21 cellular contexts compared by ENCODE assay signal in the genomic region with DNA sequence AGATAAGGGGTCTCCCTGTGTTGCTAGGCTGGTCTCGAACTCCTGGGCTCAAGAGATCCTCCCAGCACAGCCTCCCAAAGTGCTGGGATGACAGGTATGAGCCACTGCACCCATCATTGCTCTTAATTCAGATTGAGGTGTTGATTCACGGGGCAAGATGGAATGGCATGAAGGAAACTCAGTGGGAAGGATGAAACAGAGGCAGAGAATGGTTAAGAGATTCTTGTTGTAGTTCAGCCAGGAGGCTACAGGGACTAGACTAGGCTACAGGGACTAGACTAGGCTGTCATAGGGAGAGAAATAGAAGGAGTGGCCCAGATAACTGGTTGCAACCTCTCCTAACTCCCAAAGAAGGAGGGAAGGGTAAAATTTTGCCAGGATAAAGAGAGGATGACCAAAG. TPM values are rescaled to one million over a fixed set of nuclear protein-coding genes. Genes with fewer than 3 reads are reported as not detected.
"Had no signal": no experiment of that assay in that cellular context is flagged by ENCODE, and none has a peak within 500 bp of the region (broad histone marks: within the 10 kb centered on the region; RNA-seq: fewer than 3 reads in every experiment).

No MANE protein-coding gene starts in this region.

- H3K4me1 ChIP-seq: vagina had no signal

- DNase-seq: activated CD4-positive, alpha-beta T cell treated with anti-CD3 and anti-CD28 coated beads, Interleukin-2, amount 50 U/mL, for 48 hours; activated CD8-positive, alpha-beta memory T cell treated with anti-CD3 and anti-CD28 coated beads for 24 hours; effector CD8-positive, alpha-beta T cell; foreskin fibroblast; heart right ventricle; left ventricle myocardium superior; stimulated activated CD4-positive, alpha-beta T cell treated with anti-CD3 and anti-CD28 coated beads, Interleukin-12 subunit alpha, Interleukin-12 subunit beta, amount 100 ng/mL, for 4 hours; stimulated activated CD4-positive, alpha-beta T cell treated with anti-CD3 and anti-CD28 coated beads, Interleukin-4, amount 100 ng/mL, for 24 hours; stimulated activated naive CD8-positive, alpha-beta T cell treated with anti-CD3 and anti-CD28 coated beads, Interleukin-15, amount 100 ng/mL, for 72 hours; substantia nigra; T-helper 2 cell; upper lobe of left lung had no signal

- H3K9me3 Mint-ChIP-seq: nephron; stimulated activated memory B cell treated with anti-CD40 and anti-IgM and Interleukin-4, amounts not matched to agents 10 μg/mL and 1 μg/mL and 100 μg/mL, for 72 hours; stimulated activated naive CD8-positive, alpha-beta T cell treated with anti-CD3 and anti-CD28 coated beads, Interleukin-15, amount 100 ng/mL, for 72 hours; WTC11 had no signal

- H3K27ac Mint-ChIP-seq: nephron; stimulated activated memory B cell treated with anti-CD40 and anti-IgM and Interleukin-4, amounts not matched to agents 10 μg/mL and 1 μg/mL and 100 μg/mL, for 72 hours; stimulated activated naive CD8-positive, alpha-beta T cell treated with anti-CD3 and anti-CD28 coated beads, Interleukin-15, amount 100 ng/mL, for 72 hours; WTC11 had no signal

- H3K4me3 Mint-ChIP-seq: nephron; stimulated activated memory B cell treated with anti-CD40 and anti-IgM and Interleukin-4, amounts not matched to agents 10 μg/mL and 1 μg/mL and 100 μg/mL, for 72 hours; stimulated activated naive CD8-positive, alpha-beta T cell treated with anti-CD3 and anti-CD28 coated beads, Interleukin-15, amount 100 ng/mL, for 72 hours; WTC11 had no signal

- H3K4me3 ChIP-seq: heart right ventricle, skin epidermis, upper lobe of left lung, vagina had no signal

- H3K27me3 Mint-ChIP-seq: stimulated activated naive CD8-positive, alpha-beta T cell treated with anti-CD3 and anti-CD28 coated beads, Interleukin-15, amount 100 ng/mL, for 72 hours had no signal

- H3K27me3 ChIP-seq: heart right ventricle, upper lobe of left lung, vagina had no signal

- H3K36me3 Mint-ChIP-seq: stimulated activated memory B cell treated with anti-CD40 and anti-IgM and Interleukin-4, amounts not matched to agents 10 μg/mL and 1 μg/mL and 100 μg/mL, for 72 hours; WTC11 had no signal

- H3K36me3 ChIP-seq: heart right ventricle, neutrophil, upper lobe of left lung, vagina had no signal

- H3K9me3 ChIP-seq: heart right ventricle, neutrophil, upper lobe of left lung, vagina had no signal

- H3K27ac ChIP-seq: heart right ventricle, neutrophil, skin epidermis, vagina had no signal

- H3K4me1 Mint-ChIP-seq: nephron had no signal

- ATAC-seq: activated naive CD4-positive, alpha-beta T cell treated with anti-CD3 and anti-CD28 coated beads, Interleukin-2, amount 50 U/mL, for 72 hours; heart right ventricle; left ventricle myocardium superior; sciatic nerve; stimulated activated memory B cell treated with anti-CD40 and anti-IgM and Interleukin-4, amounts not matched to agents 10 μg/mL and 1 μg/mL and 100 μg/mL, for 72 hours; stimulated activated naive CD8-positive, alpha-beta T cell treated with anti-CD3 and anti-CD28 coated beads, Interleukin-15, amount 100 ng/mL, for 72 hours; WTC11 had no signal

RNA-seq across cellular contexts. Expression of a gene that starts 48.4 kb away (rescaled TPM):
- total RNA-seq: heart right ventricle, left ventricle myocardium superior, posterior vena cava, vagina, WTC11 had no signal
